ENCODE assay signal across 1 cellular context in the genomic region with DNA sequence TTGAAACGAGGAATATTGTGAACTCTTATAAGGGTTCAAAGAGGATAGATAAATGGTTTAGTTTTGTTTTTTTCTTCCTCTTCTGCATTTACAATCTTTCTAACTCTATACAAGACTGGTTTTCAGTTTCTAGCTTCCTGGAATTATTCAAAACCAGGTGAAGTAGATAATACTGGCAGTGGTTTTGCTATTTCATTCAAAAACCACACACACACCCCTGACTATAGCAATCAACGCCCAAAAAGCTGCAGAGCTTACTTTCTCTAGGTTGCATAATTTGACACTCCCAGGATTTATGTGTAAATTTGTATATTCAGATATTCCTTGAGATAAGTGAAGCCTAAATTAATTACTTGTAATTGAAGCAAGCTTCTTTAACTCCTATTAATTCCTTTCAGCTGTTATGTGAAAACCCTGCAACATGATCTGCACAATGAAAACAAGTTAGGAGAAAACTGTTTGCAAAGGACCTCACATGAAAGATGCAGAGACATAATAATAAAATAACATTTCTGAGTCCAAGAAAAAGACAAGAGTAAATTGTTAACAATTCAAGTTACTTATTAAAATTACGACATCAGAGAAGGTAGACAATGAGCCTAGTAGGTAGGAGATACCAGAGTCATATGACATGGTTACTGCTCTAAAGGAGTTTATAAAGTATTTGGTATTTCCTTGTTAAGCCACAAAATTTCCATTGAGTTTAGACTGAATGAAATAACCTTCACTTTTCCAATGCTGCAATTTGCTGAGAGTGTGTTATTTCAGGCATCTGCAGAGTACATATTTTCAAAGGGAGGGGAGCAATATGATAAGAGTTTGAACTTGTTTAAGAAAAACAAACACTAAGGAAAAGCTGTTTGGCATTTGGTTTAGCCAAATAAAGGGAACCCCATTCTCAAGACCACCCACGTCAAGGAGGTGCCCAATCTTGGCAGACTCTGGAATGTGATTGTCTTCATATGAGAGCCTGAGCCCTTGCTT.
TF ChIP-seq lines count a peak whose summit lies in the region.

No MANE protein-coding gene starts in this region.

TF ChIP-seq in HepG2, 621 proteins besides CTCF, POLR2A, EP300 and RAD21 (continued from another document and continues in another):
- TF ChIP-seq ZNF574 (CRISPR knock-in tag; IDR thresholded peaks at IDR 0.05) (no peak), U2AF2 (IDR thresholded peaks at IDR 0.05; ENCODE audit: low read depth, low read length) (no peak), SMAD1 (CRISPR knock-in tag; IDR thresholded peaks at IDR 0.05; ENCODE audit: borderline replicate concordance, low read depth) (no peak), PHB2 (IDR thresholded peaks at IDR 0.05; ENCODE audit: partially characterized antibody) (no peak), MAF1 (CRISPR knock-in tag; IDR thresholded peaks at IDR 0.05; ENCODE audit: borderline replicate concordance) (no peak), ZNF766 (CRISPR knock-in tag; IDR thresholded peaks at IDR 0.05; ENCODE audit: borderline replicate concordance) (no peak), GZF1 (CRISPR knock-in tag; IDR thresholded peaks at IDR 0.05) (no peak), ZNF709 (CRISPR knock-in tag; IDR thresholded peaks at IDR 0.05) (no peak), PCBP2 (optimal IDR thresholded peaks at IDR 0.05; ENCODE audit: low read depth, low read length, poor library complexity, severe bottlenecking) (no peak), FOSL1 (CRISPR knock-in tag; IDR thresholded peaks at IDR 0.05; ENCODE audit: borderline replicate concordance) (no peak), RFX3 (CRISPR knock-in tag; IDR thresholded peaks at IDR 0.05) (no peak), HNF4G (IDR thresholded peaks at IDR 0.05; ENCODE audit: borderline replicate concordance, low read depth, low read length) (peak; percentile 5; the same call in 1 of the 2 replicates), HNF4G (CRISPR knock-in tag; IDR thresholded peaks at IDR 0.05; ENCODE audit: borderline replicate concordance, low read depth) (no peak), ZNF350 (CRISPR knock-in tag; IDR thresholded peaks at IDR 0.05; ENCODE audit: borderline replicate concordance, low read depth) (no peak), ZNF44 (CRISPR knock-in tag; IDR thresholded peaks at IDR 0.05) (no peak), SRSF9 (IDR thresholded peaks at IDR 0.05; ENCODE audit: borderline replicate concordance, insufficient read depth, low read depth, low read length, poor library complexity, severe bottlenecking) (no peak), ZNF780A (CRISPR knock-in tag; IDR thresholded peaks at IDR 0.05) (no peak), ZNF768 (CRISPR knock-in tag; IDR thresholded peaks at IDR 0.05) (no peak), ZFP90 (CRISPR knock-in tag; IDR thresholded peaks at IDR 0.05; ENCODE audit: borderline replicate concordance) (no peak), ZNF607 (CRISPR knock-in tag; IDR thresholded peaks at IDR 0.05; ENCODE audit: borderline replicate concordance) (no peak), ZSCAN30 (CRISPR knock-in tag; IDR thresholded peaks at IDR 0.05) (no peak), ZNF281 (CRISPR knock-in tag; IDR thresholded peaks at IDR 0.05; ENCODE audit: borderline replicate concordance) (no peak), MIXL1 (CRISPR knock-in tag; IDR thresholded peaks at IDR 0.05) (0 out of 2 replicates have a peak, but pooled peaks have one; percentile 6), ZNF749 (CRISPR knock-in tag; IDR thresholded peaks at IDR 0.05; ENCODE audit: borderline replicate concordance) (no peak), PPARG (CRISPR knock-in tag; conservative IDR thresholded peaks at IDR 0.05) (peak; percentile 16; the same call in 1 of the 2 replicates), ZFP36L2 (CRISPR knock-in tag; IDR thresholded peaks at IDR 0.05) (no peak), ATF3 (CRISPR knock-in tag; IDR thresholded peaks at IDR 0.05) (peak; percentile 40; the same call in 1 of the 2 replicates), PCBP1 (IDR thresholded peaks at IDR 0.05; ENCODE audit: borderline replicate concordance, low read depth, low read length) (no peak), ZNF253 (CRISPR knock-in tag; IDR thresholded peaks at IDR 0.05; ENCODE audit: borderline replicate concordance) (no peak), TBP (CRISPR knock-in tag; IDR thresholded peaks at IDR 0.05) (no peak), GLI4 (CRISPR knock-in tag; IDR thresholded peaks at IDR 0.05; ENCODE audit: borderline replicate concordance) (no peak), ZNF33A (CRISPR knock-in tag; IDR thresholded peaks at IDR 0.05; ENCODE audit: borderline replicate concordance) (no peak), ZBTB37 (CRISPR knock-in tag; IDR thresholded peaks at IDR 0.05) (no peak), PHF21A (CRISPR knock-in tag; IDR thresholded peaks at IDR 0.05) (no peak; the same call in 1 of the 2 replicates)
- TF ChIP-seq, protein P1, sequence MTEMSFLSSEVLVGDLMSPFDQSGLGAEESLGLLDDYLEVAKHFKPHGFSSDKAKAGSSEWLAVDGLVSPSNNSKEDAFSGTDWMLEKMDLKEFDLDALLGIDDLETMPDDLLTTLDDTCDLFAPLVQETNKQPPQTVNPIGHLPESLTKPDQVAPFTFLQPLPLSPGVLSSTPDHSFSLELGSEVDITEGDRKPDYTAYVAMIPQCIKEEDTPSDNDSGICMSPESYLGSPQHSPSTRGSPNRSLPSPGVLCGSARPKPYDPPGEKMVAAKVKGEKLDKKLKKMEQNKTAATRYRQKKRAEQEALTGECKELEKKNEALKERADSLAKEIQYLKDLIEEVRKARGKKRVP (CRISPR knock-in tag; IDR thresholded peaks at IDR 0.05): peak in 1 of 2 experiments; percentile 73; a peak in 2 of 4 replicates
- TF ChIP-seq, protein P2, sequence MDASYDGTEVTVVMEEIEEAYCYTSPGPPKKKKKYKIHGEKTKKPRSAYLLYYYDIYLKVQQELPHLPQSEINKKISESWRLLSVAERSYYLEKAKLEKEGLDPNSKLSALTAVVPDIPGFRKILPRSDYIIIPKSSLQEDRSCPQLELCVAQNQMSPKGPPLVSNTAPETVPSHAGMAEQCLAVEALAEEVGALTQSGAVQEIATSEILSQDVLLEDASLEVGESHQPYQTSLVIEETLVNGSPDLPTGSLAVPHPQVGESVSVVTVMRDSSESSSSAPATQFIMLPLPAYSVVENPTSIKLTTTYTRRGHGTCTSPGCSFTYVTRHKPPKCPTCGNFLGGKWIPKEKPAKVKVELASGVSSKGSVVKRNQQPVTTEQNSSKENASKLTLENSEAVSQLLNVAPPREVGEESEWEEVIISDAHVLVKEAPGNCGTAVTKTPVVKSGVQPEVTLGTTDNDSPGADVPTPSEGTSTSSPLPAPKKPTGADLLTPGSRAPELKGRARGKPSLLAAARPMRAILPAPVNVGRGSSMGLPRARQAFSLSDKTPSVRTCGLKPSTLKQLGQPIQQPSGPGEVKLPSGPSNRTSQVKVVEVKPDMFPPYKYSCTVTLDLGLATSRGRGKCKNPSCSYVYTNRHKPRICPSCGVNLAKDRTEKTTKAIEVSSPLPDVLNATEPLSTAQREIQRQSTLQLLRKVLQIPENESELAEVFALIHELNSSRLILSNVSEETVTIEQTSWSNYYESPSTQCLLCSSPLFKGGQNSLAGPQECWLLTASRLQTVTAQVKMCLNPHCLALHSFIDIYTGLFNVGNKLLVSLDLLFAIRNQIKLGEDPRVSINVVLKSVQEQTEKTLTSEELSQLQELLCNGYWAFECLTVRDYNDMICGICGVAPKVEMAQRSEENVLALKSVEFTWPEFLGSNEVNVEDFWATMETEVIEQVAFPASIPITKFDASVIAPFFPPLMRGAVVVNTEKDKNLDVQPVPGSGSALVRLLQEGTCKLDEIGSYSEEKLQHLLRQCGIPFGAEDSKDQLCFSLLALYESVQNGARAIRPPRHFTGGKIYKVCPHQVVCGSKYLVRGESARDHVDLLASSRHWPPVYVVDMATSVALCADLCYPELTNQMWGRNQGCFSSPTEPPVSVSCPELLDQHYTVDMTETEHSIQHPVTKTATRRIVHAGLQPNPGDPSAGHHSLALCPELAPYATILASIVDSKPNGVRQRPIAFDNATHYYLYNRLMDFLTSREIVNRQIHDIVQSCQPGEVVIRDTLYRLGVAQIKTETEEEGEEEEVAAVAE (CRISPR knock-in tag; IDR thresholded peaks at IDR 0.05; ENCODE audit: borderline replicate concordance): peak; percentile 54; the same call in 1 of the 2 replicates
- TF ChIP-seq, protein P3, sequence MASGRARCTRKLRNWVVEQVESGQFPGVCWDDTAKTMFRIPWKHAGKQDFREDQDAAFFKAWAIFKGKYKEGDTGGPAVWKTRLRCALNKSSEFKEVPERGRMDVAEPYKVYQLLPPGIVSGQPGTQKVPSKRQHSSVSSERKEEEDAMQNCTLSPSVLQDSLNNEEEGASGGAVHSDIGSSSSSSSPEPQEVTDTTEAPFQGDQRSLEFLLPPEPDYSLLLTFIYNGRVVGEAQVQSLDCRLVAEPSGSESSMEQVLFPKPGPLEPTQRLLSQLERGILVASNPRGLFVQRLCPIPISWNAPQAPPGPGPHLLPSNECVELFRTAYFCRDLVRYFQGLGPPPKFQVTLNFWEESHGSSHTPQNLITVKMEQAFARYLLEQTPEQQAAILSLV (CRISPR knock-in tag; IDR thresholded peaks at IDR 0.05; ENCODE audit: borderline replicate concordance): no peak
- TF ChIP-seq, protein P4, sequence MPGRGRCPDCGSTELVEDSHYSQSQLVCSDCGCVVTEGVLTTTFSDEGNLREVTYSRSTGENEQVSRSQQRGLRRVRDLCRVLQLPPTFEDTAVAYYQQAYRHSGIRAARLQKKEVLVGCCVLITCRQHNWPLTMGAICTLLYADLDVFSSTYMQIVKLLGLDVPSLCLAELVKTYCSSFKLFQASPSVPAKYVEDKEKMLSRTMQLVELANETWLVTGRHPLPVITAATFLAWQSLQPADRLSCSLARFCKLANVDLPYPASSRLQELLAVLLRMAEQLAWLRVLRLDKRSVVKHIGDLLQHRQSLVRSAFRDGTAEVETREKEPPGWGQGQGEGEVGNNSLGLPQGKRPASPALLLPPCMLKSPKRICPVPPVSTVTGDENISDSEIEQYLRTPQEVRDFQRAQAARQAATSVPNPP (CRISPR knock-in tag; IDR thresholded peaks at IDR 0.05): no peak
